ENCODE assay signal across 18 cellular contexts in genomic region chrX:13360146-13360545, GRCh38. TPM values are rescaled to one million over a fixed set of nuclear protein-coding genes. Genes with fewer than 3 reads are reported as not detected.
DNase-seq lines count a peak whose midpoint lies in the region; ATAC-seq, FAIRE-seq and TF ChIP-seq lines count a peak whose summit lies in the region.
"Had no signal": no experiment of that assay in that cellular context is flagged by ENCODE, and none has a peak within 500 bp of the region (broad histone marks: within the 10 kb centered on the region; RNA-seq: fewer than 3 reads in every experiment).

No MANE protein-coding gene starts in this region.

- no peak for TF ChIP-seq EP300 in H1 (IDR thresholded peaks at IDR 0.05; ENCODE audit: borderline replicate concordance in 1 of 2, low read depth in 2 of 2, low read length in 2 of 2)

- peaks cover 0 to 3% of the 10 kb centered on the region in 2 donors for H3K4me1 Mint-ChIP-seq in stimulated activated naive B cell treated with anti-CD40 and anti-IgM and Interleukin-4, amounts not matched to agents 10 μg/mL and 1 μg/mL and 100 μg/mL, for 72 hours
- H3K4me1 Mint-ChIP-seq: activated naive CD8-positive, alpha-beta T cell treated with anti-CD3 and anti-CD28 coated beads, Interleukin-2, amount 10 ng/mL, durations not matched to agents 7 days and 5 days; naive thymus-derived CD4-positive, alpha-beta T cell had no signal

- H3K4me1 ChIP-seq in right atrium auricular region, result no peaks in the 10 kb centered on the region
- H3K4me1 ChIP-seq in H1 (replicated peaks in 1 of 4; ENCODE audit: control insufficient read depth in 3 of 4, insufficient read depth in 4 of 4, low read length in 3 of 4), result no peaks in the 10 kb centered on the region
- H3K4me1 ChIP-seq: upper lobe of left lung had no signal

- no peak overlapping the region for H2BK5ac ChIP-seq in H1 (ENCODE audit: low read depth, low read length)

- H2AFZ ChIP-seq in H1 (ENCODE audit: low read length), result no peak overlapping the region

- H3K9ac ChIP-seq in H1 (replicated peaks in 1 of 4; ENCODE audit: extremely low read depth in 1 of 4, low read depth in 3 of 4, low read length in 3 of 4), result no peak overlapping the region

- H2BK120ac ChIP-seq in H1 (replicated peaks; ENCODE audit: low read depth, low read length), result no peak overlapping the region

- no peaks in the 10 kb centered on the region for H4K20me1 ChIP-seq in H1 (replicated peaks in 1 of 2; ENCODE audit: control insufficient read depth in 1 of 2, insufficient read depth in 2 of 2, low read length in 2 of 2)

- no peak overlapping the region for H4K91ac ChIP-seq in H1 (replicated peaks; ENCODE audit: insufficient read length, low read length)

- no peak overlapping the region for H3K56ac ChIP-seq in H1 (replicated peaks; ENCODE audit: insufficient read length, low read depth, low read length)

- no peaks in the 10 kb centered on the region for H3K36me3 ChIP-seq in right atrium auricular region
- no peaks in the 10 kb centered on the region for H3K36me3 ChIP-seq in H1 (ENCODE audit: control insufficient read depth in 2 of 4, insufficient read depth in 4 of 4, low read length in 3 of 4)
- H3K36me3 ChIP-seq: upper lobe of left lung had no signal

- no peak overlapping the region for H3K4me3 Mint-ChIP-seq in stimulated activated naive B cell treated with anti-CD40 and anti-IgM and Interleukin-4, amounts not matched to agents 10 μg/mL and 1 μg/mL and 100 μg/mL, for 72 hours
- H3K4me3 Mint-ChIP-seq: activated naive CD8-positive, alpha-beta T cell treated with anti-CD3 and anti-CD28 coated beads, Interleukin-2, amount 10 ng/mL, durations not matched to agents 7 days and 5 days; HFFc6; naive thymus-derived CD4-positive, alpha-beta T cell had no signal

- 0 out of 2 replicates have a peak overlapping the region, but pooled peaks have one; percentile 17 for H2BK12ac ChIP-seq in H1 (ENCODE audit: low read depth, low read length)

- no peak overlapping the region for H3K14ac ChIP-seq in H1 (ENCODE audit: insufficient read length)

- CTCF ChIA-PET in H1 (lab: Charles Lee; ENCODE audit: partially characterized antibody), result no interaction called here

- H3K27ac Mint-ChIP-seq in stimulated activated naive B cell treated with anti-CD40 and anti-IgM and Interleukin-4, amounts not matched to agents 10 μg/mL and 1 μg/mL and 100 μg/mL, for 72 hours, result peak overlapping the region; percentile 62
- H3K27ac Mint-ChIP-seq: activated naive CD8-positive, alpha-beta T cell treated with anti-CD3 and anti-CD28 coated beads, Interleukin-2, amount 10 ng/mL, durations not matched to agents 7 days and 5 days; HFFc6; naive thymus-derived CD4-positive, alpha-beta T cell had no signal

- H3K4me3 ChIP-seq in right atrium auricular region, result no peak overlapping the region
- no peak overlapping the region for H3K4me3 ChIP-seq in H1 (ENCODE audit: extremely low read depth in 1 of 4, insufficient read depth in 2 of 4, low read depth in 3 of 4, low read length in 4 of 4)
- H3K4me3 ChIP-seq: upper lobe of left lung had no signal

- peaks cover 0 to 4% of the 10 kb centered on the region in 2 donors for H3K9me3 Mint-ChIP-seq in stimulated activated naive B cell treated with anti-CD40 and anti-IgM and Interleukin-4, amounts not matched to agents 10 μg/mL and 1 μg/mL and 100 μg/mL, for 72 hours
- H3K9me3 Mint-ChIP-seq: activated naive CD8-positive, alpha-beta T cell treated with anti-CD3 and anti-CD28 coated beads, Interleukin-2, amount 10 ng/mL, durations not matched to agents 7 days and 5 days; HFFc6 had no signal

- H3K4me2 ChIP-seq in H1 (ENCODE audit: insufficient read depth in 1 of 2, low read depth in 2 of 2, low read length in 2 of 2), result no peak overlapping the region

- FAIRE-seq in H1 (lab: Jason Lieb, UNC), result no peak

- peak; percentile 94 for ATAC-seq in Right ventricle myocardium superior (ENCODE audit: poor library complexity)
- peak in 1 of 2 donors; percentile 42 for ATAC-seq in stimulated activated naive B cell treated with anti-CD40 and anti-IgM and Interleukin-4, amounts not matched to agents 10 μg/mL and 1 μg/mL and 100 μg/mL, for 72 hours (replicated peaks)
- ATAC-seq in GM21717 (IDR thresholded peaks at IDR 0.05; ENCODE audit: unreplicated experiment), result no peak
- ATAC-seq: naive thymus-derived CD4-positive, alpha-beta T cell had no signal

- H4K5ac ChIP-seq in H1 (ENCODE audit: insufficient read length, low read depth, low read length), result no peak overlapping the region

- no peak overlapping the region for H2AK5ac ChIP-seq in H1 (ENCODE audit: low read depth, low read length)

- TF ChIP-seq POLR2A in H1 (IDR thresholded peaks at IDR 0.05; ENCODE audit: control extremely low read depth in 1 of 2, low read depth in 2 of 2, low read length in 2 of 2), result no peak

- POLR2A ChIA-PET in H1 (lab: Charles Lee; ENCODE audit: partially characterized antibody), result no interaction called here

- 0 out of 2 replicates have a peak overlapping the region, but pooled peaks have one; percentile 7 for H3K18ac ChIP-seq in H1 (ENCODE audit: extremely low read depth, low read length)

- H3K27ac ChIP-seq in right atrium auricular region, result no peak overlapping the region
- no peak overlapping the region for H3K27ac ChIP-seq in H1 (ENCODE audit: low read depth, low read length)
- H3K27ac ChIP-seq: upper lobe of left lung had no signal

- H3K27me3 ChIP-seq in right atrium auricular region, result no peaks in the 10 kb centered on the region
- no peaks in the 10 kb centered on the region for H3K27me3 ChIP-seq in H1 (replicated peaks in 1 of 4; ENCODE audit: control insufficient read depth in 3 of 4, extremely low read depth in 1 of 4, insufficient read depth in 3 of 4, low read length in 3 of 4)
- H3K27me3 ChIP-seq: upper lobe of left lung had no signal

- H2BK20ac ChIP-seq in H1 (ENCODE audit: low read length), result no peak overlapping the region

- no peak overlapping the region for H3K4ac ChIP-seq in H1 (replicated peaks; ENCODE audit: insufficient read length, low read depth, low read length)

- WGBS in H1 (ENCODE audit: extremely low coverage in 1 of 2, insufficient coverage in 1 of 2, insufficient read length in 1 of 2, insufficient replicate concordance in 2 of 2, low coverage in 1 of 2, low lambda C conversion rate in 2 of 2, missing lambda C conversion rate in 1 of 2), 2 experiments, result 71% methylated on average over 1 of the region's 1 CpG; no CpG with 5 or more reads in 1 of the 2 experiments

- no peak overlapping the region for H3K23ac ChIP-seq in H1 (ENCODE audit: insufficient read length)

- H3K79me2 ChIP-seq in H1 (ENCODE audit: control insufficient read depth in 1 of 2, insufficient read depth in 2 of 2, low read length in 2 of 2), result no peaks in the 10 kb centered on the region

- no peaks in the 10 kb centered on the region for H3K79me1 ChIP-seq in H1 (ENCODE audit: low read depth, low read length)

- peak; percentile 48 for DNase-seq in Right ventricle myocardium superior
- no peak for DNase-seq in right atrium auricular region (ENCODE audit: low spot score)
- DNase-seq in NCI-H345 (lab: John Stamatoyannopoulos, UW), result peak; percentile 44
- DNase-seq in H1 (ENCODE audit: low read depth in 1 of 2, low spot score in 2 of 2), result no peak
- no peak for DNase-seq in stimulated activated naive B cell treated with anti-CD40 and anti-IgM and Interleukin-4, amounts not matched to agents 10 μg/mL and 1 μg/mL and 100 μg/mL, for 72 hours
- DNase-seq in GM13976 (ENCODE audit: low spot score), result no peak
- no peak for DNase-seq in stimulated activated CD4-positive, alpha-beta T cell treated with anti-CD3 and anti-CD28 coated beads, Interleukin-1b, Interleukin-23, amount 100 ng/mL, for 48 hours
- DNase-seq: activated naive CD8-positive, alpha-beta T cell treated with anti-CD3 and anti-CD28 coated beads, Interleukin-2, amount 10 ng/mL, durations not matched to agents 7 days and 5 days; glutamatergic neuron; HFFc6; OCI-M1; stimulated activated CD4-positive, alpha-beta T cell treated with anti-CD3 and anti-CD28 coated beads, Interleukin-2, amount 100 ng/mL, for 24 hours; upper lobe of left lung had no signal

- peaks cover 0 to 9% of the 10 kb centered on the region in 2 donors for H3K27me3 Mint-ChIP-seq in stimulated activated naive B cell treated with anti-CD40 and anti-IgM and Interleukin-4, amounts not matched to agents 10 μg/mL and 1 μg/mL and 100 μg/mL, for 72 hours
- H3K27me3 Mint-ChIP-seq: activated naive CD8-positive, alpha-beta T cell treated with anti-CD3 and anti-CD28 coated beads, Interleukin-2, amount 10 ng/mL, durations not matched to agents 7 days and 5 days; naive thymus-derived CD4-positive, alpha-beta T cell had no signal

- TF ChIP-seq CTCF in right atrium auricular region (IDR thresholded peaks at IDR 0.05) (no peak), H1 (IDR thresholded peaks at IDR 0.05; ENCODE audit: control extremely low read depth in 1 of 3, insufficient read depth in 1 of 3, low read depth in 1 of 3, low read length in 3 of 3) (no peak), GM13976 (IDR thresholded peaks at IDR 0.05; ENCODE audit: borderline replicate concordance, control extremely low read depth, extremely low read depth, insufficient read depth, missing control alignments) (no peak)

- H2BK15ac ChIP-seq in H1 (ENCODE audit: low read length), result no peak overlapping the region

- intact Hi-C loops in Right ventricle myocardium superior (cut with DNase I), result no loop called here

- no peaks in the 10 kb centered on the region for H3K9me3 ChIP-seq in right atrium auricular region
- H3K9me3 ChIP-seq in H1 (ENCODE audit: insufficient read depth in 2 of 2, low read depth in 1 of 2, low read length in 1 of 2), result no peaks in the 10 kb centered on the region
- H3K9me3 ChIP-seq: upper lobe of left lung had no signal

- H3K36me3 Mint-ChIP-seq in stimulated activated naive B cell treated with anti-CD40 and anti-IgM and Interleukin-4, amounts not matched to agents 10 μg/mL and 1 μg/mL and 100 μg/mL, for 72 hours, result no peaks in the 10 kb centered on the region
- H3K36me3 Mint-ChIP-seq: activated naive CD8-positive, alpha-beta T cell treated with anti-CD3 and anti-CD28 coated beads, Interleukin-2, amount 10 ng/mL, durations not matched to agents 7 days and 5 days; naive thymus-derived CD4-positive, alpha-beta T cell had no signal

- TF ChIP-seq RAD21 in H1 (IDR thresholded peaks at IDR 0.05 in 1 of 2, conservative IDR thresholded peaks at IDR 0.05 in 1 of 2; ENCODE audit: low read depth in 2 of 2, low read length in 2 of 2), result no peak

- H3K23me2 ChIP-seq in H1 (ENCODE audit: low read depth, low read length), result no peaks in the 10 kb centered on the region

- in situ Hi-C loops in GM13976 (cut with MboI; ENCODE audit: low sequenced_read_pairs, unreplicated experiment), result no loop called here

- H4K8ac ChIP-seq in H1 (ENCODE audit: extremely low read depth, insufficient read depth, low read length), result no peak overlapping the region

RNA-seq across cellular contexts. Expression of gene ATXN3L, which starts 40.3 kb away (rescaled TPM):
- total RNA-seq in Right ventricle myocardium superior, result not detected
- total RNA-seq in right atrium auricular region, result not detected
- not detected in 2 replicates for total RNA-seq in H1 (2021; fragmentation: NEBNext Ultra II Directional; extraction: Animal tissue kit (Norgen Biotek cat#: 25700))
- polyA plus RNA-seq in H1 (2011; rRNA removed), result not detected in 2 replicates
- not detected for polyA plus RNA-seq in H1 (2011; cell fraction: cytosol; rRNA removed)
- polyA plus RNA-seq in H1 (2011; cell fraction: nucleus; rRNA removed), result not detected
- polyA plus RNA-seq in H1 (2012, experiment 1 of 2), result not detected in 4 replicates
- polyA plus RNA-seq in H1 (2012, experiment 2 of 2), result not detected
- not detected for polyA plus RNA-seq in H1 (2013, experiment 1 of 2)
- not detected for polyA plus RNA-seq in H1 (2013, experiment 2 of 2)
- polyA minus RNA-seq in H1 (2011; rRNA and poly(A)+ RNA removed), result not detected in 2 replicates
- not detected for polyA minus RNA-seq in H1 (2011; cell fraction: cytosol; rRNA and poly(A)+ RNA removed)
- polyA minus RNA-seq in H1 (2011; cell fraction: nucleus; rRNA and poly(A)+ RNA removed), result not detected
- total RNA-seq: activated naive CD8-positive, alpha-beta T cell treated with anti-CD3 and anti-CD28 coated beads, Interleukin-2, amount 10 ng/mL, durations not matched to agents 7 days and 5 days; HFFc6; HT1080; kidney epithelial cell; naive thymus-derived CD4-positive, alpha-beta T cell; renal cortical epithelial cell; upper lobe of left lung had no signal
- polyA plus RNA-seq: naive thymus-derived CD4-positive, alpha-beta T cell had no signal

Comparison
In these comparisons a context has a peak if more than half of its experiments do, and no peak if none do; other contexts are left out.
1. DNase-seq: peak in Right ventricle myocardium superior (single experiment) and NCI-H345 (single experiment); none in right atrium auricular region (single experiment), H1 (0 of 2), stimulated activated naive B cell treated with anti-CD40 and anti-IgM and Interleukin-4, amounts not matched to agents 10 μg/mL and 1 μg/mL and 100 μg/mL, for 72 hours (single experiment), GM13976 (single experiment) and stimulated activated CD4-positive, alpha-beta T cell treated with anti-CD3 and anti-CD28 coated beads, Interleukin-1b, Interleukin-23, amount 100 ng/mL, for 48 hours (single experiment).